Comparison of ENCODE assay signal across 1 cellular context in genomic region chr5:179827684-179828083, GRCh38.
TF ChIP-seq lines count a peak whose summit lies in the region.

No MANE protein-coding gene starts in this region.

TF ChIP-seq in GM23338, 12 proteins besides CTCF, POLR2A, EP300 and RAD21 (continued from another document):
- TF ChIP-seq, protein P1, sequence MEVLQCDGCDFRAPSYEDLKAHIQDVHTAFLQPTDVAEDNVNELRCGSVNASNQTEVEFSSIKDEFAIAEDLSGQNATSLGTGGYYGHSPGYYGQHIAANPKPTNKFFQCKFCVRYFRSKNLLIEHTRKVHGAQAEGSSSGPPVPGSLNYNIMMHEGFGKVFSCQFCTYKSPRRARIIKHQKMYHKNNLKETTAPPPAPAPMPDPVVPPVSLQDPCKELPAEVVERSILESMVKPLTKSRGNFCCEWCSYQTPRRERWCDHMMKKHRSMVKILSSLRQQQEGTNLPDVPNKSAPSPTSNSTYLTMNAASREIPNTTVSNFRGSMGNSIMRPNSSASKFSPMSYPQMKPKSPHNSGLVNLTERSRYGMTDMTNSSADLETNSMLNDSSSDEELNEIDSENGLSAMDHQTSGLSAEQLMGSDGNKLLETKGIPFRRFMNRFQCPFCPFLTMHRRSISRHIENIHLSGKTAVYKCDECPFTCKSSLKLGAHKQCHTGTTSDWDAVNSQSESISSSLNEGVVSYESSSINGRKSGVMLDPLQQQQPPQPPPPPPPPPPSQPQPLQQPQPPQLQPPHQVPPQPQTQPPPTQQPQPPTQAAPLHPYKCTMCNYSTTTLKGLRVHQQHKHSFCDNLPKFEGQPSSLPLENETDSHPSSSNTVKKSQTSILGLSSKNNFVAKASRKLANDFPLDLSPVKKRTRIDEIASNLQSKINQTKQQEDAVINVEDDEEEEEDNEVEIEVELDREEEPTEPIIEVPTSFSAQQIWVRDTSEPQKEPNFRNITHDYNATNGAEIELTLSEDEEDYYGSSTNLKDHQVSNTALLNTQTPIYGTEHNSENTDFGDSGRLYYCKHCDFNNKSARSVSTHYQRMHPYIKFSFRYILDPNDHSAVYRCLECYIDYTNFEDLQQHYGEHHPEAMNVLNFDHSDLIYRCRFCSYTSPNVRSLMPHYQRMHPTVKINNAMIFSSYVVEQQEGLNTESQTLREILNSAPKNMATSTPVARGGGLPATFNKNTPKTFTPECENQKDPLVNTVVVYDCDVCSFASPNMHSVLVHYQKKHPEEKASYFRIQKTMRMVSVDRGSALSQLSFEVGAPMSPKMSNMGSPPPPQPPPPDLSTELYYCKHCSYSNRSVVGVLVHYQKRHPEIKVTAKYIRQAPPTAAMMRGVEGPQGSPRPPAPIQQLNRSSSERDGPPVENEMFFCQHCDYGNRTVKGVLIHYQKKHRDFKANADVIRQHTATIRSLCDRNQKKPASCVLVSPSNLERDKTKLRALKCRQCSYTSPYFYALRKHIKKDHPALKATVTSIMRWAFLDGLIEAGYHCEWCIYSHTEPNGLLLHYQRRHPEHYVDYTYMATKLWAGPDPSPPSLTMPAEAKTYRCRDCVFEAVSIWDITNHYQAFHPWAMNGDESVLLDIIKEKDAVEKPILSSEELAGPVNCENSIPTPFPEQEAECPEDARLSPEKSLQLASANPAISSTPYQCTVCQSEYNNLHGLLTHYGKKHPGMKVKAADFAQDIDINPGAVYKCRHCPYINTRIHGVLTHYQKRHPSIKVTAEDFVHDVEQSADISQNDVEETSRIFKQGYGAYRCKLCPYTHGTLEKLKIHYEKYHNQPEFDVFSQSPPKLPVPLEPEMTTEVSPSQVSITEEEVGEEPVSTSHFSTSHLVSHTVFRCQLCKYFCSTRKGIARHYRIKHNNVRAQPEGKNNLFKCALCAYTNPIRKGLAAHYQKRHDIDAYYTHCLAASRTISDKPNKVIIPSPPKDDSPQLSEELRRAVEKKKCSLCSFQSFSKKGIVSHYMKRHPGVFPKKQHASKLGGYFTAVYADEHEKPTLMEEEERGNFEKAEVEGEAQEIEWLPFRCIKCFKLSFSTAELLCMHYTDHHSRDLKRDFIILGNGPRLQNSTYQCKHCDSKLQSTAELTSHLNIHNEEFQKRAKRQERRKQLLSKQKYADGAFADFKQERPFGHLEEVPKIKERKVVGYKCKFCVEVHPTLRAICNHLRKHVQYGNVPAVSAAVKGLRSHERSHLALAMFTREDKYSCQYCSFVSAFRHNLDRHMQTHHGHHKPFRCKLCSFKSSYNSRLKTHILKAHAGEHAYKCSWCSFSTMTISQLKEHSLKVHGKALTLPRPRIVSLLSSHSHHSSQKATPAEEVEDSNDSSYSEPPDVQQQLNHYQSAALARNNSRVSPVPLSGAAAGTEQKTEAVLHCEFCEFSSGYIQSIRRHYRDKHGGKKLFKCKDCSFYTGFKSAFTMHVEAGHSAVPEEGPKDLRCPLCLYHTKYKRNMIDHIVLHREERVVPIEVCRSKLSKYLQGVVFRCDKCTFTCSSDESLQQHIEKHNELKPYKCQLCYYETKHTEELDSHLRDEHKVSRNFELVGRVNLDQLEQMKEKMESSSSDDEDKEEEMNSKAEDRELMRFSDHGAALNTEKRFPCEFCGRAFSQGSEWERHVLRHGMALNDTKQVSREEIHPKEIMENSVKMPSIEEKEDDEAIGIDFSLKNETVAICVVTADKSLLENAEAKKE (CRISPR knock-in tag; IDR thresholded peaks at IDR 0.05), result no peak
- TF ChIP-seq STAT1 (IDR thresholded peaks at IDR 0.05; ENCODE audit: unreplicated experiment), result no peak
